In genomic region chr5:59021837-59022514, GRCh38 we compare ENCODE assay signal across 1 cellular context.
TF ChIP-seq lines count a peak whose summit lies in the region.

No MANE protein-coding gene starts in this region.

TF ChIP-seq in HEK293, 187 proteins besides CTCF, POLR2A, EP300 and RAD21 (continued from another document and continues in another):
- no peak for TF ChIP-seq SALL2 (tag by site-specific recombination; IDR thresholded peaks at IDR 0.05; ENCODE audit: borderline replicate concordance)
- TF ChIP-seq YY2 (tag by site-specific recombination; IDR thresholded peaks at IDR 0.05) = no peak
- TF ChIP-seq PRDM10 (tag by site-specific recombination; IDR thresholded peaks at IDR 0.05) = peak; percentile 52
- TF ChIP-seq ZBTB11 (tag by site-specific recombination; conservative IDR thresholded peaks at IDR 0.05; ENCODE audit: low read depth) = no peak
- TF ChIP-seq SP2 (tag by site-specific recombination; IDR thresholded peaks at IDR 0.05) = no peak
- TF ChIP-seq TSHZ1 (tag by site-specific recombination; IDR thresholded peaks at IDR 0.05; ENCODE audit: borderline replicate concordance) = peak; percentile 85
- no peak for TF ChIP-seq ZNF148 (tag by site-specific recombination; IDR thresholded peaks at IDR 0.05; ENCODE audit: borderline replicate concordance)
- peak; percentile 67; the same call in 1 of the 2 replicates for TF ChIP-seq ZNF629 (tag by site-specific recombination; IDR thresholded peaks at IDR 0.05)
- TF ChIP-seq ZNF692 (tag by site-specific recombination; IDR thresholded peaks at IDR 0.05) = no peak
- 0 out of 2 replicates have a peak, but pooled peaks have one; percentile 16 for TF ChIP-seq REST (tag by site-specific recombination; IDR thresholded peaks at IDR 0.05)
- TF ChIP-seq OSR2 (tag by site-specific recombination; IDR thresholded peaks at IDR 0.05) = peak; percentile 86
- peak; percentile 78; the same call in 1 of the 2 replicates for TF ChIP-seq KLF17 (tag by site-specific recombination; IDR thresholded peaks at IDR 0.05)
- TF ChIP-seq FEZF1 (tag by site-specific recombination; IDR thresholded peaks at IDR 0.05) = peak; percentile 95
- no peak for TF ChIP-seq ZNF513 (tag by site-specific recombination; IDR thresholded peaks at IDR 0.05)
- TF ChIP-seq ZEB2 (tag by site-specific recombination; IDR thresholded peaks at IDR 0.05) = peak; percentile 38; the same call in 1 of the 2 replicates
- TF ChIP-seq SCRT2 (tag by site-specific recombination; IDR thresholded peaks at IDR 0.05) = peak; percentile 99
- TF ChIP-seq PRDM4 (tag by site-specific recombination; IDR thresholded peaks at IDR 0.05) = peak; percentile 38; the same call in 1 of the 2 replicates
- no peak for TF ChIP-seq ZNF660 (tag by site-specific recombination; IDR thresholded peaks at IDR 0.05)
- no peak for TF ChIP-seq ZNF530 (tag by site-specific recombination; IDR thresholded peaks at IDR 0.05; ENCODE audit: low read depth)
- peak; percentile 22; the same call in 1 of the 2 replicates for TF ChIP-seq INSM2 (tag by site-specific recombination; IDR thresholded peaks at IDR 0.05)
- peak; percentile 31; the same call in 1 of the 2 replicates for TF ChIP-seq ZXDB (tag by site-specific recombination; IDR thresholded peaks at IDR 0.05)
- peak; percentile 99 for TF ChIP-seq ZNF10 (tag by site-specific recombination; IDR thresholded peaks at IDR 0.05)
- peak; percentile 98 for TF ChIP-seq SCRT1 (tag by site-specific recombination; IDR thresholded peaks at IDR 0.05; ENCODE audit: borderline replicate concordance)
